In genomic region chr2:122864728-122865127, GRCh38 we compare ENCODE assay signal across 22 cellular contexts.
"Had no signal": no experiment of that assay in that cellular context is flagged by ENCODE, and none has a peak within 500 bp of the region (broad histone marks: within the 10 kb centered on the region; RNA-seq: fewer than 3 reads in every experiment).

No MANE protein-coding gene starts in this region.

- H3K27ac ChIP-seq: colonic mucosa, dorsolateral prefrontal cortex, gastroesophageal sphincter, left ventricle myocardium inferior, transverse colon, uterus had no signal

- H3K36me3 Mint-ChIP-seq: activated naive CD4-positive, alpha-beta T cell treated with anti-CD3 and anti-CD28 coated beads, Interleukin-2, amount 10 ng/mL, durations not matched to agents 7 days and 5 days; mesothelial cell of epicardium; naive thymus-derived CD8-positive, alpha-beta T cell; stimulated activated memory B cell treated with anti-CD40 and anti-IgM and Interleukin-4, amounts not matched to agents 10 μg/mL and 1 μg/mL and 100 μg/mL, for 72 hours had no signal

- H3K4me1 ChIP-seq: colonic mucosa, gastroesophageal sphincter, left ventricle myocardium inferior, transverse colon, uterus had no signal

- H3K4me1 Mint-ChIP-seq: activated CD4-positive, alpha-beta memory T cell treated with anti-CD3 and anti-CD28 coated beads, Interleukin-2, amount 10 ng/mL, durations not matched to agents 7 days and 5 days; activated naive CD4-positive, alpha-beta T cell treated with anti-CD3 and anti-CD28 coated beads, Interleukin-2, amount 10 ng/mL, durations not matched to agents 7 days and 5 days; naive thymus-derived CD8-positive, alpha-beta T cell; stimulated activated memory B cell treated with anti-CD40 and anti-IgM and Interleukin-4, amounts not matched to agents 10 μg/mL and 1 μg/mL and 100 μg/mL, for 72 hours had no signal

- H3K36me3 ChIP-seq: colonic mucosa, gastroesophageal sphincter, left ventricle myocardium inferior, transverse colon, uterus had no signal

- H3K27me3 Mint-ChIP-seq: activated CD4-positive, alpha-beta memory T cell treated with anti-CD3 and anti-CD28 coated beads, Interleukin-2, amount 10 ng/mL, durations not matched to agents 7 days and 5 days; activated naive CD4-positive, alpha-beta T cell treated with anti-CD3 and anti-CD28 coated beads, Interleukin-2, amount 10 ng/mL, durations not matched to agents 7 days and 5 days; effector memory CD8-positive, alpha-beta T cell; naive thymus-derived CD8-positive, alpha-beta T cell; stimulated activated memory B cell treated with anti-CD40 and anti-IgM and Interleukin-4, amounts not matched to agents 10 μg/mL and 1 μg/mL and 100 μg/mL, for 72 hours had no signal

- H3K4me3 Mint-ChIP-seq: activated CD4-positive, alpha-beta memory T cell treated with anti-CD3 and anti-CD28 coated beads, Interleukin-2, amount 10 ng/mL, durations not matched to agents 7 days and 5 days; activated naive CD4-positive, alpha-beta T cell treated with anti-CD3 and anti-CD28 coated beads, Interleukin-2, amount 10 ng/mL, durations not matched to agents 7 days and 5 days; activated T-cell treated with anti-CD3 and anti-CD28 coated beads, Interleukin-2, amount 50 U/mL, for 72 hours; effector memory CD8-positive, alpha-beta T cell; mesothelial cell of epicardium; naive thymus-derived CD8-positive, alpha-beta T cell; stimulated activated memory B cell treated with anti-CD40 and anti-IgM and Interleukin-4, amounts not matched to agents 10 μg/mL and 1 μg/mL and 100 μg/mL, for 72 hours had no signal

- H3K27me3 ChIP-seq: colonic mucosa, dorsolateral prefrontal cortex, gastroesophageal sphincter, transverse colon, uterus had no signal

- H3K27ac Mint-ChIP-seq: activated CD4-positive, alpha-beta memory T cell treated with anti-CD3 and anti-CD28 coated beads, Interleukin-2, amount 10 ng/mL, durations not matched to agents 7 days and 5 days; activated naive CD4-positive, alpha-beta T cell treated with anti-CD3 and anti-CD28 coated beads, Interleukin-2, amount 10 ng/mL, durations not matched to agents 7 days and 5 days; activated T-cell treated with anti-CD3 and anti-CD28 coated beads, Interleukin-2, amount 50 U/mL, for 72 hours; effector memory CD8-positive, alpha-beta T cell; mesothelial cell of epicardium; naive thymus-derived CD8-positive, alpha-beta T cell; stimulated activated memory B cell treated with anti-CD40 and anti-IgM and Interleukin-4, amounts not matched to agents 10 μg/mL and 1 μg/mL and 100 μg/mL, for 72 hours had no signal

- H3K4me3 ChIP-seq: colonic mucosa, dorsolateral prefrontal cortex, gastroesophageal sphincter, left ventricle myocardium inferior, transverse colon, uterus had no signal

- ATAC-seq: activated T-cell treated with anti-CD3 and anti-CD28 coated beads, Interleukin-2, amount 50 U/mL, for 72 hours; effector memory CD8-positive, alpha-beta T cell; esophagus mucosa; gastroesophageal sphincter; naive thymus-derived CD8-positive, alpha-beta T cell; sciatic nerve; stimulated activated memory B cell treated with anti-CD40 and anti-IgM and Interleukin-4, amounts not matched to agents 10 μg/mL and 1 μg/mL and 100 μg/mL, for 72 hours had no signal

- DNase-seq: activated CD4-positive, alpha-beta memory T cell treated with anti-CD3 and anti-CD28 coated beads, Interleukin-2, amount 10 ng/mL, durations not matched to agents 7 days and 5 days; activated CD4-positive, alpha-beta T cell treated with anti-CD3 and anti-CD28 coated beads for 48 hours; activated effector memory CD4-positive, alpha-beta T cell treated with anti-CD3 and anti-CD28 coated beads, Interleukin-2, amount 50 U/mL, for 16 hours; activated naive CD4-positive, alpha-beta T cell treated with anti-CD3 and anti-CD28 coated beads, Interleukin-2, amount 10 ng/mL, durations not matched to agents 7 days and 5 days; activated T-cell treated with anti-CD3 and anti-CD28 coated beads, Interleukin-2, amount 50 U/mL, for 72 hours; amygdala; colonic mucosa; dorsolateral prefrontal cortex; effector memory CD8-positive, alpha-beta T cell; head of caudate nucleus; hypothalamus; left ventricle myocardium inferior; naive thymus-derived CD8-positive, alpha-beta T cell; small intestine; stimulated activated CD4-positive, alpha-beta T cell treated with anti-CD3 and anti-CD28 coated beads, Interleukin-15, amount 100 ng/mL, for 24 hours; transverse colon; uterus had no signal
